In genomic region chr10:97195654-97196212, GRCh38 we compare ENCODE assay signal across 8 cellular contexts. TPM values are rescaled to one million over a fixed set of nuclear protein-coding genes. Genes with fewer than 3 reads are reported as not detected.
A peak's percentile ranks its signal among the peaks of the same experiment; 100 is the strongest.
DNase-seq lines count a peak whose midpoint lies in the region; ATAC-seq and TF ChIP-seq lines count a peak whose summit lies in the region.

No MANE protein-coding gene starts in this region.

- no peak overlapping the region for H2BK5ac ChIP-seq in mesendoderm (ENCODE audit: low read length)

- H3K4ac ChIP-seq in mesendoderm (ENCODE audit: low read depth, low read length): no peak overlapping the region

- H3K27me3 Mint-ChIP-seq in stimulated activated naive CD8-positive, alpha-beta T cell treated with anti-CD3 and anti-CD28 coated beads, Interleukin-15, Interleukin-2, amounts not matched to agents 100 ng/mL and 50 ng/mL, for 24 hours: peaks cover 54% of the 10 kb centered on the region

- no peak overlapping the region for H2AK5ac ChIP-seq in mesendoderm (ENCODE audit: low read length)

- no peak overlapping the region for H3K18ac ChIP-seq in mesendoderm (ENCODE audit: low read length)

- H3K79me2 ChIP-seq in mesendoderm (ENCODE audit: control insufficient read depth, insufficient read depth, low read length): no peaks in the 10 kb centered on the region

- H3K27me3 ChIP-seq in body of pancreas (peaks cover 0 to 13% of the 10 kb centered on the region in 2 donors), mesendoderm (ENCODE audit: insufficient read depth, low read length, poor library complexity) (no peaks in the 10 kb centered on the region)

- H3K9me3 Mint-ChIP-seq in stimulated activated naive CD8-positive, alpha-beta T cell treated with anti-CD3 and anti-CD28 coated beads, Interleukin-15, Interleukin-2, amounts not matched to agents 100 ng/mL and 50 ng/mL, for 24 hours: no peaks in the 10 kb centered on the region

- WGBS in body of pancreas, 2 donors: 18 to 19% methylated on average over 9 to 11 of the region's 11 CpGs
- WGBS in mesendoderm (ENCODE audit: extremely low coverage, insufficient coverage, low lambda C conversion rate): no CpG with 5 or more reads among the region's 11 CpGs

- peak overlapping the region; percentile 70 for H3K4me3 Mint-ChIP-seq in stimulated activated naive CD8-positive, alpha-beta T cell treated with anti-CD3 and anti-CD28 coated beads, Interleukin-15, Interleukin-2, amounts not matched to agents 100 ng/mL and 50 ng/mL, for 24 hours

- no peak for DNase-seq in stimulated activated naive CD8-positive, alpha-beta T cell treated with anti-CD3 and anti-CD28 coated beads, Interleukin-15, Interleukin-2, amounts not matched to agents 100 U/mL and 50 U/mL, for 24 hours
- no peak for DNase-seq in body of pancreas
- DNase-seq in mesendoderm: peak; percentile 23
- DNase-seq in C1 segment of cervical spinal cord (lab: John Stamatoyannopoulos, UW): no peak
- no peak for DNase-seq in COR-L47 (lab: John Stamatoyannopoulos, UW)

- no peaks in the 10 kb centered on the region for H3K36me3 Mint-ChIP-seq in stimulated activated naive CD8-positive, alpha-beta T cell treated with anti-CD3 and anti-CD28 coated beads, Interleukin-15, Interleukin-2, amounts not matched to agents 100 ng/mL and 50 ng/mL, for 24 hours (ENCODE audit: low read depth)

- no peak overlapping the region for H3K4me3 ChIP-seq in body of pancreas
- H3K4me3 ChIP-seq in mesendoderm (ENCODE audit: low read length): no peak overlapping the region

- H3K4me1 Mint-ChIP-seq in stimulated activated naive CD8-positive, alpha-beta T cell treated with anti-CD3 and anti-CD28 coated beads, Interleukin-15, Interleukin-2, amounts not matched to agents 100 ng/mL and 50 ng/mL, for 24 hours (ENCODE audit: low read depth): peaks cover 10% of the 10 kb centered on the region

- TF ChIP-seq POLR2A in body of pancreas (IDR thresholded peaks at IDR 0.05): no peak

- peak overlapping the region; percentile 37 for H3K4me2 ChIP-seq in mesendoderm (ENCODE audit: low read length)

- peak overlapping the region; percentile 33 for H3K9ac ChIP-seq in mesendoderm (ENCODE audit: low read length)

- no peak for TF ChIP-seq CTCF in body of pancreas (IDR thresholded peaks at IDR 0.05)

- H3K36me3 ChIP-seq in body of pancreas (replicated peaks in 1 of 2; ENCODE audit: insufficient read depth in 1 of 2, low read depth in 2 of 2): no peaks in the 10 kb centered on the region
- H3K36me3 ChIP-seq in mesendoderm (ENCODE audit: control insufficient read depth, insufficient read depth, low read length): no peaks in the 10 kb centered on the region

- no peaks in the 10 kb centered on the region for H3K79me1 ChIP-seq in mesendoderm (ENCODE audit: low read length)

- H4K5ac ChIP-seq in mesendoderm (ENCODE audit: low read length): no peak overlapping the region

- H3K27ac Mint-ChIP-seq in stimulated activated naive CD8-positive, alpha-beta T cell treated with anti-CD3 and anti-CD28 coated beads, Interleukin-15, Interleukin-2, amounts not matched to agents 100 ng/mL and 50 ng/mL, for 24 hours: no peak overlapping the region

- H3K23ac ChIP-seq in mesendoderm (ENCODE audit: low read length): no peak overlapping the region

- no peak overlapping the region for H2BK120ac ChIP-seq in mesendoderm (ENCODE audit: low read depth, low read length)

- no peak overlapping the region for H2BK15ac ChIP-seq in mesendoderm (replicated peaks; ENCODE audit: low read depth)

- ATAC-seq in stimulated activated naive CD8-positive, alpha-beta T cell treated with anti-CD3 and anti-CD28 coated beads, Interleukin-15, Interleukin-2, amounts not matched to agents 100 U/mL and 50 U/mL, for 24 hours: no peak
- ATAC-seq in body of pancreas (peak; percentile 30), HG03378 (IDR thresholded peaks at IDR 0.05; ENCODE audit: unreplicated experiment) (no peak), GM18502 (IDR thresholded peaks at IDR 0.05; ENCODE audit: poor library complexity, unreplicated experiment) (no peak)

- no peak overlapping the region for H4K8ac ChIP-seq in mesendoderm (ENCODE audit: low read depth, low read length)

- H3K4me1 ChIP-seq in body of pancreas: peaks cover 9% of the 10 kb centered on the region
- H3K4me1 ChIP-seq in mesendoderm (ENCODE audit: control insufficient read depth, low read depth, low read length): peaks cover 1% of the 10 kb centered on the region

- H3K27ac ChIP-seq in body of pancreas (no peak overlapping the region), mesendoderm (ENCODE audit: low read depth, low read length) (no peak overlapping the region)

- H3K56ac ChIP-seq in mesendoderm (ENCODE audit: low read length): peak overlapping the region; percentile 39

- intact Hi-C loops in body of pancreas (cut with DNase I): no loop called here

- H3K9me3 ChIP-seq in body of pancreas: no peaks in the 10 kb centered on the region

RNA-seq across cellular contexts. Expression of gene SLIT1, which starts 10.0 kb away (rescaled TPM):
- under 1 TPM; 0.78 to 0.99 TPM for total RNA-seq in body of pancreas
- 0.20 TPM for polyA plus RNA-seq in mesendoderm (2013, experiment 1 of 2)
- polyA plus RNA-seq in mesendoderm (2013, experiment 2 of 2): 0.15 TPM
